Comparison of ENCODE assay signal across 1 cellular context in genomic region chr18:11153096-11153495, GRCh38.
TF ChIP-seq lines count a peak whose summit lies in the region.

No MANE protein-coding gene starts in this region.

TF ChIP-seq in HepG2, 621 proteins besides CTCF, POLR2A, EP300 and RAD21 (continued from another document):
- no peak for TF ChIP-seq ARID5B (CRISPR knock-in tag; IDR thresholded peaks at IDR 0.05)
- TF ChIP-seq MAFF (IDR thresholded peaks at IDR 0.05; ENCODE audit: low read depth, low read length), result peak; percentile 63
- TF ChIP-seq, protein P1, sequence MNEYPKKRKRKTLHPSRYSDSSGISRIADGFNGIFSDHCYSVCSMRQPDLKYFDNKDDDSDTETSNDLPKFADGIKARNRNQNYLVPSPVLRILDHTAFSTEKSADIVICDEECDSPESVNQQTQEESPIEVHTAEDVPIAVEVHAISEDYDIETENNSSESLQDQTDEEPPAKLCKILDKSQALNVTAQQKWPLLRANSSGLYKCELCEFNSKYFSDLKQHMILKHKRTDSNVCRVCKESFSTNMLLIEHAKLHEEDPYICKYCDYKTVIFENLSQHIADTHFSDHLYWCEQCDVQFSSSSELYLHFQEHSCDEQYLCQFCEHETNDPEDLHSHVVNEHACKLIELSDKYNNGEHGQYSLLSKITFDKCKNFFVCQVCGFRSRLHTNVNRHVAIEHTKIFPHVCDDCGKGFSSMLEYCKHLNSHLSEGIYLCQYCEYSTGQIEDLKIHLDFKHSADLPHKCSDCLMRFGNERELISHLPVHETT (CRISPR knock-in tag; conservative IDR thresholded peaks at IDR 0.05), result no peak
- TF ChIP-seq DNMT1 (CRISPR knock-in tag; IDR thresholded peaks at IDR 0.05), result no peak
- no peak for TF ChIP-seq PRDM4 (CRISPR knock-in tag; IDR thresholded peaks at IDR 0.05; ENCODE audit: borderline replicate concordance)
